ENCODE assay signal across 10 cellular contexts in genomic region chr17:9905902-9906301, GRCh38. TPM values are rescaled to one million over a fixed set of nuclear protein-coding genes. Genes with fewer than 3 reads are reported as not detected.
DNase-seq lines count a peak whose midpoint lies in the region; ATAC-seq and TF ChIP-seq lines count a peak whose summit lies in the region.
"Had no signal": no experiment of that assay in that cellular context is flagged by ENCODE, and none has a peak within 500 bp of the region (broad histone marks: within the 10 kb centered on the region; RNA-seq: fewer than 3 reads in every experiment).

No MANE protein-coding gene starts in this region.

- H4K20me1 ChIP-seq in PC-9 (ENCODE audit: insufficient read depth): no peaks in the 10 kb centered on the region

- H3K27me3 ChIP-seq in PC-9 (ENCODE audit: insufficient read depth, low read depth): no peaks in the 10 kb centered on the region
- no peaks in the 10 kb centered on the region for H3K27me3 ChIP-seq in CD4-positive, alpha-beta T cell (ENCODE audit: control insufficient read depth, insufficient read depth, low read length)

- BruUV-seq in PC-9 (replicated peaks; lab: Mats Ljungman, UMichigan): no TSS peak

- peak; percentile 60 for TF ChIP-seq CTCF in PC-9 (conservative IDR thresholded peaks at IDR 0.05)
- no peak for TF ChIP-seq CTCF in CD4-positive, alpha-beta T cell (IDR thresholded peaks at IDR 0.05)

- H3F3A ChIP-seq in PC-9 (ENCODE audit: insufficient read depth, low read depth): no peaks in the 10 kb centered on the region

- no peaks in the 10 kb centered on the region for H3K9me3 ChIP-seq in PC-9 (ENCODE audit: insufficient read depth, low read depth)
- no peaks in the 10 kb centered on the region for H3K9me3 ChIP-seq in CD4-positive, alpha-beta T cell (ENCODE audit: control insufficient read depth, low read length)

- intact Hi-C loops in PC-9 (cut with micrococcal nuclease; ENCODE audit: unreplicated experiment): no loop called here
- intact Hi-C loops in CD4-positive, alpha-beta T cell (cut with DNase I, micrococcal nuclease): no loop called here

- no peak overlapping the region for H2AFZ ChIP-seq in PC-9

- CTCF ChIA-PET in PC-9 (lab: Charles Lee): interaction anchor here (0.6 kb wide), 1 partner anchor 89 kb away, joined by 3 read pairs; no protein-coding TSS in a partner anchor
- CTCF ChIA-PET in CD4-positive, alpha-beta T cell (lab: Charles Lee): no interaction called here

- H3K27ac ChIP-seq in PC-9: no peak overlapping the region
- H3K27ac ChIP-seq in CD4-positive, alpha-beta T cell (ENCODE audit: low read depth, low read length): no peak overlapping the region

- peak; percentile 38 for DNase-seq in stimulated activated CD4-positive, alpha-beta T cell treated with anti-CD3 and anti-CD28 coated beads, Interleukin-1b, Interleukin-23, amount 100 ng/mL, for 48 hours
- no peak for DNase-seq in stimulated activated CD4-positive, alpha-beta T cell treated with anti-CD3 and anti-CD28 coated beads, Interleukin-12 subunit alpha, Interleukin-12 subunit beta, amount 100 ng/mL, for 4 hours
- peak in 1 of 2 experiments; percentile 23 for DNase-seq in PC-9
- peak; percentile 30 for DNase-seq in foreskin melanocyte
- DNase-seq in stimulated activated naive CD8-positive, alpha-beta T cell treated with anti-CD3 and anti-CD28 coated beads, Interleukin-15, amount 100 ng/mL, for 72 hours: peak in 1 of 2 donors; percentile 18
- no peak for DNase-seq in CD4-positive, alpha-beta T cell
- DNase-seq in OCI-M2 (lab: John Stamatoyannopoulos, UW; ENCODE audit: unreplicated experiment): no peak

- H3K4me1 Mint-ChIP-seq in stimulated activated naive CD8-positive, alpha-beta T cell treated with anti-CD3 and anti-CD28 coated beads, Interleukin-15, amount 100 ng/mL, for 72 hours: no peaks in the 10 kb centered on the region
- no peaks in the 10 kb centered on the region for H3K4me1 Mint-ChIP-seq in CD4-positive, alpha-beta T cell (ENCODE audit: low read depth)
- peaks cover 5% of the 10 kb centered on the region for H3K4me1 Mint-ChIP-seq in activated T-helper 17 cell treated with anti-CD3 and anti-CD28 coated beads, Interleukin-2, amount 50 U/mL, for 72 hours

- H3K36me3 Mint-ChIP-seq in CD4-positive, alpha-beta T cell (ENCODE audit: low read depth): no peaks in the 10 kb centered on the region
- no peaks in the 10 kb centered on the region for H3K36me3 Mint-ChIP-seq in activated T-helper 17 cell treated with anti-CD3 and anti-CD28 coated beads, Interleukin-2, amount 50 U/mL, for 72 hours (ENCODE audit: low read depth)
- H3K36me3 Mint-ChIP-seq: activated naive CD8-positive, alpha-beta T cell had no signal

- peaks cover 3% of the 10 kb centered on the region; the same call in 1 of the 2 replicates for H3K4me1 ChIP-seq in PC-9 (replicated peaks; ENCODE audit: insufficient read depth)

- H3K79me2 ChIP-seq in PC-9 (ENCODE audit: low read depth): no peaks in the 10 kb centered on the region

- H3K27me3 Mint-ChIP-seq in stimulated activated naive CD8-positive, alpha-beta T cell treated with anti-CD3 and anti-CD28 coated beads, Interleukin-15, amount 100 ng/mL, for 72 hours: peaks cover 20% of the 10 kb centered on the region
- H3K27me3 Mint-ChIP-seq in CD4-positive, alpha-beta T cell: peaks cover 16% of the 10 kb centered on the region
- peaks cover 9% of the 10 kb centered on the region for H3K27me3 Mint-ChIP-seq in activated T-helper 17 cell treated with anti-CD3 and anti-CD28 coated beads, Interleukin-2, amount 50 U/mL, for 72 hours

- no peak overlapping the region for H3K4me3 Mint-ChIP-seq in stimulated activated naive CD8-positive, alpha-beta T cell treated with anti-CD3 and anti-CD28 coated beads, Interleukin-15, amount 100 ng/mL, for 72 hours
- no peak overlapping the region for H3K4me3 Mint-ChIP-seq in CD4-positive, alpha-beta T cell
- H3K4me3 Mint-ChIP-seq in activated T-helper 17 cell treated with anti-CD3 and anti-CD28 coated beads, Interleukin-2, amount 50 U/mL, for 72 hours: no peak overlapping the region
- H3K4me3 Mint-ChIP-seq: activated naive CD8-positive, alpha-beta T cell had no signal

- peak; percentile 50 for ATAC-seq in stimulated activated naive CD8-positive, alpha-beta T cell treated with anti-CD3 and anti-CD28 coated beads, Interleukin-15, amount 100 ng/mL, for 72 hours
- ATAC-seq in CD4-positive, alpha-beta T cell (ENCODE audit: poor library complexity): no peak
- no peak for ATAC-seq in activated T-helper 17 cell treated with anti-CD3 and anti-CD28 coated beads, Interleukin-2, amount 50 U/mL, for 72 hours (replicated peaks)

- no peaks in the 10 kb centered on the region for H3K9me3 Mint-ChIP-seq in stimulated activated naive CD8-positive, alpha-beta T cell treated with anti-CD3 and anti-CD28 coated beads, Interleukin-15, amount 100 ng/mL, for 72 hours
- H3K9me3 Mint-ChIP-seq in CD4-positive, alpha-beta T cell: no peaks in the 10 kb centered on the region
- H3K9me3 Mint-ChIP-seq in activated T-helper 17 cell treated with anti-CD3 and anti-CD28 coated beads, Interleukin-2, amount 50 U/mL, for 72 hours: no peaks in the 10 kb centered on the region

- H3K36me3 ChIP-seq in PC-9 (ENCODE audit: low read depth): no peaks in the 10 kb centered on the region

- POLR2A ChIA-PET in PC-9 (lab: Charles Lee; ENCODE audit: unreplicated experiment): no interaction called here
- POLR2A ChIA-PET in CD4-positive, alpha-beta T cell (lab: Charles Lee): no interaction called here

- no peak overlapping the region for H3K4me3 ChIP-seq in PC-9

- no peaks in the 10 kb centered on the region for H3K9me2 ChIP-seq in PC-9 (ENCODE audit: insufficient read depth)

- H3K4me2 ChIP-seq in PC-9: no peak overlapping the region

- H3K27ac Mint-ChIP-seq in stimulated activated naive CD8-positive, alpha-beta T cell treated with anti-CD3 and anti-CD28 coated beads, Interleukin-15, amount 100 ng/mL, for 72 hours: no peak overlapping the region
- H3K27ac Mint-ChIP-seq in CD4-positive, alpha-beta T cell: no peak overlapping the region
- H3K27ac Mint-ChIP-seq in activated T-helper 17 cell treated with anti-CD3 and anti-CD28 coated beads, Interleukin-2, amount 50 U/mL, for 72 hours: no peak overlapping the region
- H3K27ac Mint-ChIP-seq: activated naive CD8-positive, alpha-beta T cell had no signal

RNA-seq across cellular contexts. Expression of gene RCVRN, which starts 0.8 kb away (rescaled TPM):
- not detected in 2 replicates for total RNA-seq in PC-9 (2021)
- total RNA-seq in CD4-positive, alpha-beta T cell: not detected
- total RNA-seq in activated T-helper 17 cell treated with anti-CD3 and anti-CD28 coated beads, Interleukin-2, amount 50 U/mL, for 72 hours: not detected
- total RNA-seq: pulmonary artery endothelial cell had no signal

Comparison
In these comparisons a context has a peak if more than half of its experiments do, and no peak if none do; other contexts are left out.
1. DNase-seq: peak in stimulated activated CD4-positive, alpha-beta T cell treated with anti-CD3 and anti-CD28 coated beads, Interleukin-1b, Interleukin-23, amount 100 ng/mL, for 48 hours (single experiment) and foreskin melanocyte (single experiment); none in stimulated activated CD4-positive, alpha-beta T cell treated with anti-CD3 and anti-CD28 coated beads, Interleukin-12 subunit alpha, Interleukin-12 subunit beta, amount 100 ng/mL, for 4 hours (single experiment), CD4-positive, alpha-beta T cell (0 of 10) and OCI-M2 (single experiment).